8 cellular contexts compared by ENCODE assay signal in the genomic region with DNA sequence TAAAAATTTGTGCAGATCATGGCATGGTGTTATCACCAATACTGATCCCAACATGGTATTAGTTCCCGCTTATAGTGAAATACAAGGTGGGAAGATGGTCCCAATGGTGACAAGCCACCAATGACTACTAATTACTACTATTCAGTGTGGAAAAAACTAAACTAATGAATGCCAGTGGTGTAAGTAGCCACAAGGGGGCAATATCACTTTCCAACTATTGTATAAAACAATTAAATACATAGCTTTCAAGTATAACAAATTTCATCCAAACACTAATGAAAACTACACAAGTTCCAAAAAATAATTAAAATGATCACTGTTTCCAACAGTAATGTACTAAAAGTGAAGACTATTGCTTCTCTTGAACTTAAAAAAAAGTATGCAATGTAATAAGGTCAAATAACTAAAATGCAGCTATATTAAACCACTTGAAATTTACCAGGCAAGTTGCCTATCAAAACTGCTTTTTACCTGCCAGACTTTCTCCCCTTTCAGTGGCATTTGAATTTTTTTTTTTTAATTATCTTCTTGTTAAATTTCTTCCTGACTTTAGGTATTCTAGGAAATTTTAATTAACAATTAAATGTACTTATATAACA.
DNase-seq lines count a peak whose midpoint lies in the region; ATAC-seq, FAIRE-seq and TF ChIP-seq lines count a peak whose summit lies in the region.

No MANE protein-coding gene starts in this region.

- TF ChIP-seq CTCF in 22Rv1 (IDR thresholded peaks at IDR 0.05) = peak; percentile 84
- TF ChIP-seq CTCF in GM10266 (IDR thresholded peaks at IDR 0.05; ENCODE audit: control insufficient read depth, insufficient read depth, low read depth, missing control alignments) = peak; percentile 54

- DNase-seq in GM10266 (ENCODE audit: extremely low spot score) (no peak), NCI-H2171 treated with DMSO at 0.1 percent for 48 hours (lab: John Stamatoyannopoulos, UW) (peak; percentile 54), amniotic epithelial cell (ENCODE audit: low read depth) (peak; percentile 44), inferior parietal cortex (ENCODE audit: extremely low spot score) (peak; percentile 74), urothelium cell line (ENCODE audit: low spot score) (peak; percentile 45)

- FAIRE-seq in urothelium cell line (lab: Jason Lieb, UNC) = no peak

- no peak overlapping the region; the same call in 1 of the 2 replicates for H3K27ac ChIP-seq in 22Rv1

- no peak for ATAC-seq in GM21717 (IDR thresholded peaks at IDR 0.05; ENCODE audit: unreplicated experiment)
- no peak for ATAC-seq in GM19455 (IDR thresholded peaks at IDR 0.05; ENCODE audit: unreplicated experiment)
